ENCODE assay signal across 9 cellular contexts in genomic region chr22:46674367-46674781, GRCh38. TPM values are rescaled to one million over a fixed set of nuclear protein-coding genes. Genes with fewer than 3 reads are reported as not detected.
A peak's percentile ranks its signal among the peaks of the same experiment; 100 is the strongest.
DNase-seq lines count a peak whose midpoint lies in the region; ATAC-seq and TF ChIP-seq lines count a peak whose summit lies in the region.
"Had no signal": no experiment of that assay in that cellular context is flagged by ENCODE, and none has a peak within 500 bp of the region (broad histone marks: within the 10 kb centered on the region; RNA-seq: fewer than 3 reads in every experiment).

No MANE protein-coding gene starts in this region.

- intact Hi-C loops in heart right ventricle (cut with DNase I): no loop called here

- no peaks in the 10 kb centered on the region for H3K27me3 ChIP-seq in heart right ventricle

- ATAC-seq in heart right ventricle (peak in 7 of 8 donors; percentile 17 to 88 (median 70)), GM19324 (IDR thresholded peaks at IDR 0.05; ENCODE audit: low FRiP score, unreplicated experiment) (no peak), SK-N-SH treated with all-trans-retinoic acid at 6 μM for 48 hours (no peak)

- no peaks in the 10 kb centered on the region for H3K27me3 Mint-ChIP-seq in osteocyte (ENCODE audit: unreplicated experiment)

- TF ChIP-seq CTCF in heart right ventricle (IDR thresholded peaks at IDR 0.05) (no peak), osteocyte (IDR thresholded peaks at IDR 0.05) (no peak)

- peaks cover 0 to 89% (median 10%) of the 10 kb centered on the region in 9 donors for H3K36me3 ChIP-seq in heart right ventricle

- H3K27ac Mint-ChIP-seq in osteocyte (ENCODE audit: unreplicated experiment): no peak overlapping the region

- H3K36me3 Mint-ChIP-seq in osteocyte (ENCODE audit: unreplicated experiment): peaks cover 11% of the 10 kb centered on the region

- DNase-seq in GM19238 (ENCODE audit: insufficient read length, low spot score) (peak; percentile 66), heart right ventricle (peak; percentile 66 to 85), DMS153 (lab: John Stamatoyannopoulos, UW) (no peak), osteocyte (ENCODE audit: extremely low spot score, unreplicated experiment) (no peak)
- DNase-seq in activated CD8-positive, alpha-beta memory T cell treated with anti-CD3 and anti-CD28 coated beads, Interleukin-2, amount 50 U/mL, for 1 hour (ENCODE audit: extremely low read depth): peak; percentile 94
- DNase-seq in stimulated activated CD8-positive, alpha-beta memory T cell treated with anti-CD3 and anti-CD28 coated beads, Interleukin-12 subunit alpha, Interleukin-12 subunit beta, amount 100 ng/mL, for 24 hours (ENCODE audit: extremely low read depth): peak; percentile 81
- DNase-seq: NCI-H187 had no signal

- H3K4me1 Mint-ChIP-seq in osteocyte (ENCODE audit: unreplicated experiment): peaks cover 11% of the 10 kb centered on the region

- peaks cover 3 to 66% (median 25%) of the 10 kb centered on the region in 9 donors for H3K4me1 ChIP-seq in heart right ventricle

- no peak overlapping the region for H3K4me3 Mint-ChIP-seq in osteocyte (ENCODE audit: unreplicated experiment)

- peak overlapping the region in 9 of 10 donors; percentile 19 to 51 (median 39) for H3K4me3 ChIP-seq in heart right ventricle

- 66 to 67% methylated on average over 19 of the region's 19 CpGs for WGBS in heart right ventricle, 2 donors

- peak overlapping the region; percentile 55 to 84 (median 74) for H3K27ac ChIP-seq in heart right ventricle

- no peaks in the 10 kb centered on the region for H3K9me3 ChIP-seq in heart right ventricle

- H3K9me3 Mint-ChIP-seq in osteocyte (ENCODE audit: unreplicated experiment): no peaks in the 10 kb centered on the region

TF ChIP-seq in SK-N-SH treated with all-trans-retinoic acid at 6 μM for 48 hours, 23 proteins besides CTCF, POLR2A, EP300 and RAD21:
- no peak for TF ChIP-seq ZFP3 (CRISPR knock-in tag; IDR thresholded peaks at IDR 0.05)
- no peak for TF ChIP-seq TSHZ2 (CRISPR knock-in tag; IDR thresholded peaks at IDR 0.05)
- TF ChIP-seq ISL1 (CRISPR knock-in tag; IDR thresholded peaks at IDR 0.05): no peak
- TF ChIP-seq OSR1 (CRISPR knock-in tag; IDR thresholded peaks at IDR 0.05): no peak
- no peak for TF ChIP-seq SNAI2 (CRISPR knock-in tag; IDR thresholded peaks at IDR 0.05)
- TF ChIP-seq ARNTL (CRISPR knock-in tag; IDR thresholded peaks at IDR 0.05; ENCODE audit: borderline replicate concordance, low read depth): no peak
- TF ChIP-seq TCF4 (CRISPR knock-in tag; IDR thresholded peaks at IDR 0.05; ENCODE audit: borderline replicate concordance): no peak
- no peak for TF ChIP-seq POU6F1 (CRISPR knock-in tag; IDR thresholded peaks at IDR 0.05; ENCODE audit: borderline replicate concordance, low read depth)
- no peak for TF ChIP-seq ZNF565 (CRISPR knock-in tag; conservative IDR thresholded peaks at IDR 0.05; ENCODE audit: low read depth)
- TF ChIP-seq CREB5 (CRISPR knock-in tag; IDR thresholded peaks at IDR 0.05; ENCODE audit: low read depth): no peak
- no peak for TF ChIP-seq ZNF70 (CRISPR knock-in tag; IDR thresholded peaks at IDR 0.05)
- TF ChIP-seq ZC3H10 (CRISPR knock-in tag; IDR thresholded peaks at IDR 0.05): no peak
- no peak for TF ChIP-seq GLIS3 (CRISPR knock-in tag; IDR thresholded peaks at IDR 0.05)
- no peak for TF ChIP-seq TOX (CRISPR knock-in tag; IDR thresholded peaks at IDR 0.05; ENCODE audit: borderline replicate concordance)
- no peak for TF ChIP-seq BACH2 (CRISPR knock-in tag; IDR thresholded peaks at IDR 0.05; ENCODE audit: borderline replicate concordance)
- TF ChIP-seq CSRNP3 (CRISPR knock-in tag; IDR thresholded peaks at IDR 0.05): no peak
- no peak for TF ChIP-seq PATZ1 (CRISPR knock-in tag; IDR thresholded peaks at IDR 0.05; ENCODE audit: borderline replicate concordance)
TF ChIP-seq in SK-N-SH treated with all-trans-retinoic acid at 6 μM for 48 hours: peak in this region for 0.

RNA-seq across cellular contexts. Expression of gene GRAMD4, which starts 54.2 kb away (rescaled TPM):
- 100 to 1,000 TPM in 3 of 10 donors, 10 to 100 TPM in 7; 53.9 to 143 (median 71.0) TPM for total RNA-seq in heart right ventricle
- polyA plus RNA-seq in heart right ventricle: 10 to 100 TPM; 29.3 to 33.3 TPM
- 37.4 and 44.5 TPM in 2 replicates for total RNA-seq in osteocyte

Comparison
In these comparisons a context has a peak if more than half of its experiments do, and no peak if none do; other contexts are left out.
1. DNase-seq: peak in GM19238 (single experiment), activated CD8-positive, alpha-beta memory T cell treated with anti-CD3 and anti-CD28 coated beads, Interleukin-2, amount 50 U/mL, for 1 hour (single experiment), heart right ventricle (2 of 2) and stimulated activated CD8-positive, alpha-beta memory T cell treated with anti-CD3 and anti-CD28 coated beads, Interleukin-12 subunit alpha, Interleukin-12 subunit beta, amount 100 ng/mL, for 24 hours (single experiment); none in DMS153 (single experiment) and osteocyte (single experiment).
2. ATAC-seq: peak in heart right ventricle (7 of 8); none in GM19324 (single experiment) and SK-N-SH treated with all-trans-retinoic acid at 6 μM for 48 hours (single experiment).